In genomic region chr17:74444406-74444805, GRCh38 we compare ENCODE assay signal across 15 cellular contexts. TPM values are rescaled to one million over a fixed set of nuclear protein-coding genes. Genes with fewer than 3 reads are reported as not detected.
A peak's percentile ranks its signal among the peaks of the same experiment; 100 is the strongest.
DNase-seq lines count a peak whose midpoint lies in the region; ATAC-seq, FAIRE-seq and TF ChIP-seq lines count a peak whose summit lies in the region.
"Had no signal": no experiment of that assay in that cellular context is flagged by ENCODE, and none has a peak within 500 bp of the region (broad histone marks: within the 10 kb centered on the region; RNA-seq: fewer than 3 reads in every experiment).

No MANE protein-coding gene starts in this region.

- H3K27ac ChIP-seq in HEK293 (ENCODE audit: extremely low read depth, low read depth, low read length) = no peak overlapping the region
- no peak overlapping the region for H3K27ac ChIP-seq in H1 (ENCODE audit: low read depth, low read length)
- peak overlapping the region; percentile 9 to 92 (median 90) for H3K27ac ChIP-seq in spleen

- no peak overlapping the region for H4K5ac ChIP-seq in H1 (ENCODE audit: insufficient read length, low read depth, low read length)

- H2BK20ac ChIP-seq in H1 (ENCODE audit: low read length) = no peak overlapping the region

- TF ChIP-seq RAD21 in H1 (IDR thresholded peaks at IDR 0.05 in 1 of 2, conservative IDR thresholded peaks at IDR 0.05 in 1 of 2; ENCODE audit: low read depth in 2 of 2, low read length in 2 of 2) = no peak

- TF ChIP-seq EP300 in H1 (IDR thresholded peaks at IDR 0.05; ENCODE audit: borderline replicate concordance in 1 of 2, low read depth in 2 of 2, low read length in 2 of 2) = no peak

- TF ChIP-seq POLR2A in H1 (IDR thresholded peaks at IDR 0.05; ENCODE audit: control extremely low read depth in 1 of 2, low read depth in 2 of 2, low read length in 2 of 2) (no peak), spleen (IDR thresholded peaks at IDR 0.05) (no peak)

- H3K9me3 ChIP-seq in HEK293 (ENCODE audit: control insufficient read depth, insufficient read depth, low read depth, low read length) (no peaks in the 10 kb centered on the region), H1 (ENCODE audit: insufficient read depth in 2 of 2, low read depth in 1 of 2, low read length in 1 of 2) (no peaks in the 10 kb centered on the region), spleen (peaks cover 0 to 3% (median 0%) of the 10 kb centered on the region in 8 donors)

- no peaks in the 10 kb centered on the region for H3K27me3 ChIP-seq in H1 (replicated peaks in 1 of 4; ENCODE audit: control insufficient read depth in 3 of 4, extremely low read depth in 1 of 4, insufficient read depth in 3 of 4, low read length in 3 of 4)
- H3K27me3 ChIP-seq in spleen (replicated peaks in 1 of 7) = no peaks in the 10 kb centered on the region

- no peak overlapping the region for H3K4me3 ChIP-seq in HEK293 (ENCODE audit: low read depth, low read length)
- no peak overlapping the region for H3K4me3 ChIP-seq in H1 (ENCODE audit: extremely low read depth in 1 of 4, insufficient read depth in 2 of 4, low read depth in 3 of 4, low read length in 4 of 4)
- peak overlapping the region in 1 of 8 donors; percentile 56 for H3K4me3 ChIP-seq in spleen

- no peak overlapping the region for H3K23ac ChIP-seq in H1 (ENCODE audit: insufficient read length)

- peaks cover 0 to 33% of the 10 kb centered on the region in 2 experiments; a peak in 2 of 3 replicates for H3K36me3 ChIP-seq in HEK293 (ENCODE audit: control insufficient read depth in 2 of 2, insufficient read depth in 1 of 2, low read length in 2 of 2)
- peaks cover 2 to 10% (median 4%) of the 10 kb centered on the region in 4 experiments; a peak in 7 of 8 replicates for H3K36me3 ChIP-seq in H1 (ENCODE audit: control insufficient read depth in 2 of 4, insufficient read depth in 4 of 4, low read length in 3 of 4)
- peaks cover 0 to 16% (median 2%) of the 10 kb centered on the region in 6 donors for H3K36me3 ChIP-seq in spleen

- intact Hi-C loops in spleen (cut with DNase I; ENCODE audit: low total_unique reads) = no loop called here

- H3K4me1 ChIP-seq in HEK293 (ENCODE audit: control insufficient read depth, insufficient read depth, low read length) (peaks cover 5% of the 10 kb centered on the region; the same call in 1 of the 2 replicates), H1 (replicated peaks in 1 of 4; ENCODE audit: control insufficient read depth in 3 of 4, insufficient read depth in 4 of 4, low read length in 3 of 4) (peaks cover 0 to 25% (median 18%) of the 10 kb centered on the region in 4 experiments; a peak in 6 of 7 replicates), spleen (peaks cover 27 to 84% (median 59%) of the 10 kb centered on the region in 6 donors)

- ATAC-seq in left lobe of liver (peak; percentile 50), GM21786 (IDR thresholded peaks at IDR 0.05; ENCODE audit: unreplicated experiment) (no peak)

- peaks cover 0 to 2% of the 10 kb centered on the region in 2 experiments for H4K20me1 ChIP-seq in H1 (replicated peaks in 1 of 2; ENCODE audit: control insufficient read depth in 1 of 2, insufficient read depth in 2 of 2, low read length in 2 of 2)

- 46% methylated on average over 11 of the region's 12 CpGs; no CpG with 5 or more reads in 1 of the 2 experiments for WGBS in H1 (ENCODE audit: extremely low coverage in 1 of 2, insufficient coverage in 1 of 2, insufficient read length in 1 of 2, insufficient replicate concordance in 2 of 2, low coverage in 1 of 2, low lambda C conversion rate in 2 of 2, missing lambda C conversion rate in 1 of 2), 2 experiments
- 32 to 44% (median 40%) methylated on average over 11 to 12 of the region's 12 CpGs for WGBS in spleen, 5 donors

- H4K8ac ChIP-seq in H1 (ENCODE audit: extremely low read depth, insufficient read depth, low read length) = no peak overlapping the region

- DNase-seq in H1 (ENCODE audit: low read depth in 1 of 2, low spot score in 2 of 2) (no peak), left lobe of liver (ENCODE audit: low spot score) (peak; percentile 97), spleen (no peak), AG08395 (ENCODE audit: low spot score) (no peak), mesenteric fat pad (ENCODE audit: low spot score) (no peak), foreskin melanocyte (no peak)
- DNase-seq: activated CD4-positive, alpha-beta T cell treated with anti-CD3 and anti-CD28 coated beads, Interleukin-2, amount 10 ng/mL, durations not matched to agents 7 days and 5 days; activated naive CD4-positive, alpha-beta T cell; CD4-positive, CD25-positive, alpha-beta regulatory T cell; HCEC 1CT; NCI-H446 treated with DMSO at 0.1 percent for 48 hours had no signal

- H3K23me2 ChIP-seq in H1 (ENCODE audit: low read depth, low read length) = no peaks in the 10 kb centered on the region

- H3K56ac ChIP-seq in H1 (replicated peaks; ENCODE audit: insufficient read length, low read depth, low read length) = no peak overlapping the region

- no peak overlapping the region for H2BK15ac ChIP-seq in H1 (ENCODE audit: low read length)

- no peak overlapping the region for H2AK5ac ChIP-seq in H1 (ENCODE audit: low read depth, low read length)

- H3K14ac ChIP-seq in H1 (ENCODE audit: insufficient read length) = no peak overlapping the region

- H3K4ac ChIP-seq in H1 (replicated peaks; ENCODE audit: insufficient read length, low read depth, low read length) = no peak overlapping the region

- TF ChIP-seq CTCF in HEK293 (tag by site-specific recombination; IDR thresholded peaks at IDR 0.05) (no peak), H1 (IDR thresholded peaks at IDR 0.05; ENCODE audit: control extremely low read depth in 1 of 3, insufficient read depth in 1 of 3, low read depth in 1 of 3, low read length in 3 of 3) (no peak), spleen (IDR thresholded peaks at IDR 0.05 in 8 of 11, conservative IDR thresholded peaks at IDR 0.05 in 3 of 11) (no peak)

- H3K79me1 ChIP-seq in H1 (ENCODE audit: low read depth, low read length) = no peaks in the 10 kb centered on the region

- no peak overlapping the region for H3K9ac ChIP-seq in H1 (replicated peaks in 1 of 4; ENCODE audit: extremely low read depth in 1 of 4, low read depth in 3 of 4, low read length in 3 of 4)

- H3K79me2 ChIP-seq in H1 (ENCODE audit: control insufficient read depth in 1 of 2, insufficient read depth in 2 of 2, low read length in 2 of 2) = no peaks in the 10 kb centered on the region

- no peak overlapping the region for H2BK120ac ChIP-seq in H1 (replicated peaks; ENCODE audit: low read depth, low read length)

- no peak for FAIRE-seq in H1 (lab: Jason Lieb, UNC)
- FAIRE-seq: colon had no signal

- H2AFZ ChIP-seq in H1 (ENCODE audit: low read length) = no peak overlapping the region

- peak overlapping the region; percentile 48 for H3K18ac ChIP-seq in H1 (ENCODE audit: extremely low read depth, low read length)

- POLR2A ChIA-PET in HEK293 (lab: Yijun Ruan, JAX) (interaction anchor here (1.1 to 2.9 kb wide), 3 partner anchors 10 to 51 kb away, joined by 3 to 12 read pairs (median 3); no protein-coding TSS in a partner anchor), H1 (lab: Charles Lee; ENCODE audit: partially characterized antibody) (interaction anchor here (0.9 to 3.5 kb wide), 7 partner anchors 8 to 64 kb away, joined by 3 to 22 read pairs (median 3); no protein-coding TSS in a partner anchor)

- CTCF ChIA-PET in HEK293 (lab: Yijun Ruan, JAX) = interaction anchor here (0.9 to 6.2 kb wide), 3 partner anchors 11 to 76 kb away, joined by 3 to 54 read pairs (median 10); no protein-coding TSS in a partner anchor
- CTCF ChIA-PET in H1 (lab: Charles Lee; ENCODE audit: partially characterized antibody) = interaction anchor here (0.6 to 8.4 kb wide), 8 partner anchors 10 to 1183 kb away, joined by 3 to 93 read pairs (median 4); partner anchors contain the start of gene CPSF4L

- H2BK5ac ChIP-seq in H1 (ENCODE audit: low read depth, low read length) = peak overlapping the region; percentile 24; the same call in 1 of the 2 replicates

- no peak overlapping the region for H4K91ac ChIP-seq in H1 (replicated peaks; ENCODE audit: insufficient read length, low read length)

- peak overlapping the region in 1 of 2 experiments; percentile 35; a peak in 2 of 4 replicates for H3K4me2 ChIP-seq in H1 (ENCODE audit: insufficient read depth in 1 of 2, low read depth in 2 of 2, low read length in 2 of 2)

- H2BK12ac ChIP-seq in H1 (ENCODE audit: low read depth, low read length) = no peak overlapping the region

TF ChIP-seq in HEK293, 187 proteins besides CTCF, POLR2A, EP300 and RAD21 (continues in another document):
- TF ChIP-seq ZFHX2 (tag by site-specific recombination; conservative IDR thresholded peaks at IDR 0.05) (0 out of 2 replicates have a peak, but pooled peaks have one; percentile 14), ZNF341 (tag by site-specific recombination; IDR thresholded peaks at IDR 0.05; ENCODE audit: low read depth) (peak; percentile 34; the same call in 1 of the 2 replicates)

TF ChIP-seq in H1, 55 proteins besides CTCF, POLR2A, EP300 and RAD21 (continues in another document):
- TF ChIP-seq YY1 (IDR thresholded peaks at IDR 0.05; ENCODE audit: low read depth, low read length) = 0 out of 2 replicates have a peak, but pooled peaks have one; percentile 19

RNA-seq across cellular contexts. Expression of gene GPRC5C, which starts 12.5 kb away (rescaled TPM):
- total RNA-seq in H1 (2021; fragmentation: NEBNext Ultra II Directional; extraction: Animal tissue kit (Norgen Biotek cat#: 25700)) = 17.1 and 18.3 TPM in 2 replicates
- polyA plus RNA-seq in H1 (2011; rRNA removed) (55.8 and 58.7 TPM in 2 replicates), spleen (10 to 100 TPM; 11.0 to 19.7 (median 18.9) TPM)
- 47.4 TPM for polyA plus RNA-seq in H1 (2011; cell fraction: cytosol; rRNA removed)
- 60.7 TPM for polyA plus RNA-seq in H1 (2011; cell fraction: nucleus; rRNA removed)
- 8.3 to 26.4 TPM (median 23.9 TPM) in 4 replicates for polyA plus RNA-seq in H1 (2012, experiment 1 of 2)
- 21.0 TPM for polyA plus RNA-seq in H1 (2012, experiment 2 of 2)
- polyA plus RNA-seq in H1 (2013, experiment 1 of 2) = 21.4 TPM
- polyA plus RNA-seq in H1 (2013, experiment 2 of 2) = 20.6 TPM
- 23.1 and 27.5 TPM in 2 replicates for polyA minus RNA-seq in H1 (2011; rRNA and poly(A)+ RNA removed)
- 29.0 TPM for polyA minus RNA-seq in H1 (2011; cell fraction: cytosol; rRNA and poly(A)+ RNA removed)
- 19.2 TPM for polyA minus RNA-seq in H1 (2011; cell fraction: nucleus; rRNA and poly(A)+ RNA removed)
- total RNA-seq in left lobe of liver (243 TPM), spleen (10 to 100 TPM; 24.1 to 70.0 (median 36.6) TPM), mesenteric fat pad (17.9 TPM)
- total RNA-seq: activated CD4-positive, alpha-beta T cell treated with anti-CD3 and anti-CD28 coated beads, Interleukin-2, amount 10 ng/mL, durations not matched to agents 7 days and 5 days; CD4-positive, CD25-positive, alpha-beta regulatory T cell had no signal
- polyA plus RNA-seq: CD4-positive, CD25-positive, alpha-beta regulatory T cell had no signal

RNA-seq across cellular contexts. Expression of gene CD300A, which starts 22.0 kb away (rescaled TPM):
- total RNA-seq in H1 (2021; fragmentation: NEBNext Ultra II Directional; extraction: Animal tissue kit (Norgen Biotek cat#: 25700)) = 0.46 and 0.52 TPM in 2 replicates
- polyA plus RNA-seq in H1 (2011; rRNA removed) (1.3 and 1.6 TPM in 2 replicates), spleen (10 to 100 TPM; 34.2 to 93.3 (median 76.1) TPM)
- polyA plus RNA-seq in H1 (2011; cell fraction: cytosol; rRNA removed) = 1.5 TPM
- polyA plus RNA-seq in H1 (2011; cell fraction: nucleus; rRNA removed) = 2.0 TPM
- polyA plus RNA-seq in H1 (2012, experiment 1 of 2) = 0.75 to 2.2 TPM (median 1.1 TPM) in 4 replicates
- 0.81 TPM for polyA plus RNA-seq in H1 (2012, experiment 2 of 2)
- 1.2 TPM for polyA plus RNA-seq in H1 (2013, experiment 1 of 2)
- polyA plus RNA-seq in H1 (2013, experiment 2 of 2) = 1.2 TPM
- polyA minus RNA-seq in H1 (2011; rRNA and poly(A)+ RNA removed) = 1.2 and 1.8 TPM in 2 replicates
- not detected for polyA minus RNA-seq in H1 (2011; cell fraction: cytosol; rRNA and poly(A)+ RNA removed)
- 0.30 TPM for polyA minus RNA-seq in H1 (2011; cell fraction: nucleus; rRNA and poly(A)+ RNA removed)
- total RNA-seq in left lobe of liver (3.8 TPM), spleen (100 to 1,000 TPM in 6 of 7 donors, 10 to 100 TPM in 1; 95.6 to 142 (median 111) TPM), mesenteric fat pad (19.0 TPM)
- total RNA-seq: SK-MEL-5 had no signal

Comparison
In these comparisons a context has a peak if more than half of its experiments do, and no peak if none do; other contexts are left out.
1. H3K27ac ChIP-seq: peak in spleen (8 of 8); none in HEK293 (single experiment) and H1 (single experiment).
2. Of the 6 proteins assayed by ChIP-seq in both HEK293 and H1: peak only in HEK293: none; only in H1: YY1; in both: none; in neither: 5.